Comparison of ENCODE assay signal across 9 cellular contexts in the genomic region with DNA sequence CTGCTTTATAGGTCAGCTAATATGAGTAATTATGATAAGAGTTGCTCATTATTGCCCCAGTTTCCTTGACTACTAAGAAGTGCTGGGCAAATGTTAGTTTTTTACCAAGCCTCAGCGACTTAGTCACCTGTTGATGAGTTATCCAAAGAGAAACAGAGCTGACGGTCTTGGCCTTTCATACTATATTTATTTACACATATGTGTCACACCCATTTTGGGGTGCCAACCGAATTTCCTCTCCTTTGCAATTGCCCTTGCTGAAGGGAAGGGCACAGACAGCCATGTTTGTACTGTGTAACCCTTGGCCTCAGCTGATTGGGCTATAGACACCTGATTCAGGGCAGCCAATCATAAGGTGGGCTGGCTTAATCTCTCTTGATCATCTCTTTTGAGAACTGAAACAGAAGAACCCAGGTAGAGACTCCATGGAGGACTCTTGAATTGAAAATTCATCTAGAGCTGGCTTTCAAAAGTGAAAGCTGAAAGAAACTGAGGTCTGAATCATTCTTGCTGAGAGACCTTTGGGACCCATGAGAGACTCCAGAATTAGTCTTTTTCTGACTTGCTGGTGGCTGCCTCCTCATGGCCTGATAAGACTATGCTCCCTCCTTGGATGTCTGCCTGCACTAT.
DNase-seq lines count a peak whose midpoint lies in the region; ATAC-seq and TF ChIP-seq lines count a peak whose summit lies in the region.
"Had no signal": no experiment of that assay in that cellular context is flagged by ENCODE, and none has a peak within 500 bp of the region (broad histone marks: within the 10 kb centered on the region; RNA-seq: fewer than 3 reads in every experiment).

No MANE protein-coding gene starts in this region.

- H3K9ac ChIP-seq in SK-N-SH = no peak overlapping the region

- H3K4me3 ChIP-seq in SK-N-SH (ENCODE audit: low read depth in 2 of 2, low read length in 1 of 2) = no peak overlapping the region

- H3K4me2 ChIP-seq in SK-N-SH = no peak overlapping the region

- H3K79me2 ChIP-seq in SK-N-SH (ENCODE audit: insufficient read depth) = no peaks in the 10 kb centered on the region

- 47% methylated on average over 3 of the region's 3 CpGs for WGBS in SK-N-SH (ENCODE audit: low lambda C conversion rate)

- H3K9me3 ChIP-seq in SK-N-SH = no peaks in the 10 kb centered on the region

- H4K20me1 ChIP-seq in SK-N-SH (ENCODE audit: insufficient read depth) = no peaks in the 10 kb centered on the region

- H3F3A ChIP-seq in SK-N-SH (replicated peaks; ENCODE audit: insufficient read depth) = no peaks in the 10 kb centered on the region

- POLR2A ChIA-PET in activated CD8-positive, alpha-beta T cell treated with anti-CD3 and anti-CD28 coated beads for 36 hours (lab: Charles Lee) = interaction anchor here (0.6 to 2.0 kb wide), 5 partner anchors 29 to 126 kb away, joined by 3 to 7 read pairs (median 4); a partner anchor contains a TSS
- POLR2A ChIA-PET in activated CD8-positive, alpha-beta T cell treated with anti-CD3 and anti-CD28 coated beads, Interleukin-2, amount 10 ng/mL, durations not matched to agents 7 days and 5 days (lab: Charles Lee) = no interaction called here
- POLR2A ChIA-PET in SK-N-SH (lab: Yijun Ruan, JAX) = no interaction called here

- no peaks in the 10 kb centered on the region for H3K27me3 Mint-ChIP-seq in activated CD8-positive, alpha-beta T cell treated with anti-CD3 and anti-CD28 coated beads for 36 hours
- no peaks in the 10 kb centered on the region for H3K27me3 Mint-ChIP-seq in activated CD8-positive, alpha-beta T cell treated with anti-CD3 and anti-CD28 coated beads, Interleukin-2, amount 10 ng/mL, durations not matched to agents 7 days and 5 days (ENCODE audit: low read depth)
- H3K27me3 Mint-ChIP-seq in activated naive CD4-positive, alpha-beta T cell treated with anti-CD3 and anti-CD28 coated beads for 36 hours (ENCODE audit: low read depth) = no peaks in the 10 kb centered on the region
- H3K27me3 Mint-ChIP-seq: B cell had no signal

- no peaks in the 10 kb centered on the region for H3K9me2 ChIP-seq in SK-N-SH

- CTCF ChIA-PET in activated CD8-positive, alpha-beta T cell treated with anti-CD3 and anti-CD28 coated beads for 36 hours (lab: Charles Lee) = interaction anchor here (0.7 to 1.3 kb wide), 2 partner anchors 126 to 138 kb away, joined by 4 to 5 read pairs; no protein-coding TSS in a partner anchor
- CTCF ChIA-PET in activated CD8-positive, alpha-beta T cell treated with anti-CD3 and anti-CD28 coated beads, Interleukin-2, amount 10 ng/mL, durations not matched to agents 7 days and 5 days (lab: Charles Lee) = interaction anchor here (1.0 kb wide), 1 partner anchor 126 kb away, joined by 3 read pairs; no protein-coding TSS in a partner anchor
- CTCF ChIA-PET in activated naive CD4-positive, alpha-beta T cell treated with anti-CD3 and anti-CD28 coated beads for 36 hours (lab: Charles Lee) = interaction anchor here (0.8 to 1.6 kb wide), 5 partner anchors 23 to 125 kb away, joined by 3 to 6 read pairs (median 3); no protein-coding TSS in a partner anchor
- CTCF ChIA-PET in SK-N-SH (lab: Yijun Ruan, JAX) = no interaction called here

- TF ChIP-seq EP300 in SK-N-SH (IDR thresholded peaks at IDR 0.05; ENCODE audit: borderline replicate concordance in 1 of 2, low read depth in 1 of 2, low read length in 1 of 2) = no peak

- H3K4me3 Mint-ChIP-seq in activated CD8-positive, alpha-beta T cell treated with anti-CD3 and anti-CD28 coated beads for 36 hours = no peak overlapping the region
- H3K4me3 Mint-ChIP-seq in activated CD8-positive, alpha-beta T cell treated with anti-CD3 and anti-CD28 coated beads, Interleukin-2, amount 10 ng/mL, durations not matched to agents 7 days and 5 days = no peak overlapping the region
- no peak overlapping the region for H3K4me3 Mint-ChIP-seq in activated naive CD4-positive, alpha-beta T cell treated with anti-CD3 and anti-CD28 coated beads for 36 hours
- H3K4me3 Mint-ChIP-seq: B cell had no signal

- DNase-seq in activated CD8-positive, alpha-beta T cell treated with anti-CD3 and anti-CD28 coated beads for 36 hours = peak; percentile 53
- no peak for DNase-seq in activated CD8-positive, alpha-beta T cell treated with anti-CD3 and anti-CD28 coated beads, Interleukin-2, amount 10 ng/mL, durations not matched to agents 7 days and 5 days
- DNase-seq in activated naive CD4-positive, alpha-beta T cell treated with anti-CD3 and anti-CD28 coated beads for 36 hours = peak; percentile 55
- DNase-seq in stimulated activated CD8-positive, alpha-beta memory T cell treated with anti-CD3 and anti-CD28 coated beads, Interleukin-4, amount 100 ng/mL, for 48 hours = peak; percentile 38
- DNase-seq in posterior vena cava (ENCODE audit: low spot score) (no peak), left lobe of liver (ENCODE audit: low spot score) (no peak), SK-N-SH (no peak)

- no peaks in the 10 kb centered on the region for H3K36me3 Mint-ChIP-seq in activated CD8-positive, alpha-beta T cell treated with anti-CD3 and anti-CD28 coated beads for 36 hours (ENCODE audit: low read depth)
- H3K36me3 Mint-ChIP-seq in activated CD8-positive, alpha-beta T cell treated with anti-CD3 and anti-CD28 coated beads, Interleukin-2, amount 10 ng/mL, durations not matched to agents 7 days and 5 days (ENCODE audit: low read depth) = peaks cover 2% of the 10 kb centered on the region
- no peaks in the 10 kb centered on the region for H3K36me3 Mint-ChIP-seq in activated naive CD4-positive, alpha-beta T cell treated with anti-CD3 and anti-CD28 coated beads for 36 hours (ENCODE audit: low read depth)

- TF ChIP-seq RAD21 in SK-N-SH (IDR thresholded peaks at IDR 0.05; ENCODE audit: low read length) = no peak

- no peak overlapping the region for H3K27ac ChIP-seq in SK-N-SH (ENCODE audit: low read depth in 2 of 2, low read length in 1 of 2)

- peaks cover 36% of the 10 kb centered on the region for H3K4me1 Mint-ChIP-seq in activated CD8-positive, alpha-beta T cell treated with anti-CD3 and anti-CD28 coated beads for 36 hours (ENCODE audit: low read depth)
- peaks cover 33% of the 10 kb centered on the region for H3K4me1 Mint-ChIP-seq in activated CD8-positive, alpha-beta T cell treated with anti-CD3 and anti-CD28 coated beads, Interleukin-2, amount 10 ng/mL, durations not matched to agents 7 days and 5 days (ENCODE audit: low read depth)
- peaks cover 30% of the 10 kb centered on the region for H3K4me1 Mint-ChIP-seq in activated naive CD4-positive, alpha-beta T cell treated with anti-CD3 and anti-CD28 coated beads for 36 hours (ENCODE audit: low read depth)

- peak overlapping the region; percentile 86 for H3K27ac Mint-ChIP-seq in activated CD8-positive, alpha-beta T cell treated with anti-CD3 and anti-CD28 coated beads for 36 hours
- H3K27ac Mint-ChIP-seq in activated CD8-positive, alpha-beta T cell treated with anti-CD3 and anti-CD28 coated beads, Interleukin-2, amount 10 ng/mL, durations not matched to agents 7 days and 5 days = no peak overlapping the region
- peak overlapping the region; percentile 46 for H3K27ac Mint-ChIP-seq in activated naive CD4-positive, alpha-beta T cell treated with anti-CD3 and anti-CD28 coated beads for 36 hours
- H3K27ac Mint-ChIP-seq: B cell had no signal

- TF ChIP-seq CTCF in activated CD8-positive, alpha-beta T cell treated with anti-CD3 and anti-CD28 coated beads for 36 hours (IDR thresholded peaks at IDR 0.05) = no peak
- no peak for TF ChIP-seq CTCF in SK-N-SH (IDR thresholded peaks at IDR 0.05)

- ATAC-seq in activated CD8-positive, alpha-beta T cell treated with anti-CD3 and anti-CD28 coated beads for 36 hours = peak; percentile 82
- no peak for ATAC-seq in activated CD8-positive, alpha-beta T cell treated with anti-CD3 and anti-CD28 coated beads, Interleukin-2, amount 10 ng/mL, durations not matched to agents 7 days and 5 days
- ATAC-seq in HG03432 (IDR thresholded peaks at IDR 0.05; ENCODE audit: unreplicated experiment) (peak; percentile 43), left lobe of liver (no peak)

- H2AFZ ChIP-seq in SK-N-SH (ENCODE audit: low read depth) = no peak overlapping the region

- H3K9me3 Mint-ChIP-seq in activated CD8-positive, alpha-beta T cell treated with anti-CD3 and anti-CD28 coated beads for 36 hours = no peaks in the 10 kb centered on the region
- no peaks in the 10 kb centered on the region for H3K9me3 Mint-ChIP-seq in activated CD8-positive, alpha-beta T cell treated with anti-CD3 and anti-CD28 coated beads, Interleukin-2, amount 10 ng/mL, durations not matched to agents 7 days and 5 days (ENCODE audit: insufficient read depth)
- no peaks in the 10 kb centered on the region for H3K9me3 Mint-ChIP-seq in activated naive CD4-positive, alpha-beta T cell treated with anti-CD3 and anti-CD28 coated beads for 36 hours

- intact Hi-C loops in activated CD8-positive, alpha-beta T cell treated with anti-CD3 and anti-CD28 coated beads for 36 hours (cut with micrococcal nuclease) = loop anchor here (10.0 kb wide), 1 partner anchor 124 kb away; no protein-coding TSS in a partner anchor
- intact Hi-C loops in activated naive CD4-positive, alpha-beta T cell treated with anti-CD3 and anti-CD28 coated beads for 36 hours (cut with micrococcal nuclease) = loop anchor here (1.0 to 5.0 kb wide), 7 partner anchors 22 to 236 kb away; a partner anchor contains a TSS
- intact Hi-C loops in posterior vena cava (cut with DNase I) = no loop called here

- no peaks in the 10 kb centered on the region for H3K36me3 ChIP-seq in SK-N-SH (replicated peaks in 1 of 2; ENCODE audit: control insufficient read depth in 1 of 2, insufficient read depth in 2 of 2, low read length in 1 of 2)

- H3K27me3 ChIP-seq in SK-N-SH (ENCODE audit: insufficient read depth) = no peaks in the 10 kb centered on the region

- peaks cover 3 to 5% of the 10 kb centered on the region in 2 experiments; a peak in 3 of 4 replicates for H3K4me1 ChIP-seq in SK-N-SH (ENCODE audit: control insufficient read depth in 1 of 2, insufficient read depth in 2 of 2, low read depth in 1 of 2, low read length in 1 of 2)

TF ChIP-seq in SK-N-SH, 30 proteins besides CTCF, POLR2A, EP300 and RAD21 (continues in another document):
- TF ChIP-seq MEF2A (IDR thresholded peaks at IDR 0.05; ENCODE audit: borderline replicate concordance, low read depth) = no peak
- TF ChIP-seq, protein P1, sequence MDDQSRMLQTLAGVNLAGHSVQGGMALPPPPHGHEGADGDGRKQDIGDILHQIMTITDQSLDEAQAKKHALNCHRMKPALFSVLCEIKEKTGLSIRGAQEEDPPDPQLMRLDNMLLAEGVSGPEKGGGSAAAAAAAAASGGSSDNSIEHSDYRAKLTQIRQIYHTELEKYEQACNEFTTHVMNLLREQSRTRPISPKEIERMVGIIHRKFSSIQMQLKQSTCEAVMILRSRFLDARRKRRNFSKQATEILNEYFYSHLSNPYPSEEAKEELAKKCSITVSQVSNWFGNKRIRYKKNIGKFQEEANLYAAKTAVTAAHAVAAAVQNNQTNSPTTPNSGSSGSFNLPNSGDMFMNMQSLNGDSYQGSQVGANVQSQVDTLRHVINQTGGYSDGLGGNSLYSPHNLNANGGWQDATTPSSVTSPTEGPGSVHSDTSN (IDR thresholded peaks at IDR 0.05) = no peak

Comparison
In these comparisons a context has a peak if more than half of its experiments do, and no peak if none do; other contexts are left out.
1. ATAC-seq: peak in activated CD8-positive, alpha-beta T cell treated with anti-CD3 and anti-CD28 coated beads for 36 hours (single experiment) and HG03432 (single experiment); none in activated CD8-positive, alpha-beta T cell treated with anti-CD3 and anti-CD28 coated beads, Interleukin-2, amount 10 ng/mL, durations not matched to agents 7 days and 5 days (single experiment) and left lobe of liver (single experiment).
2. DNase-seq: peak in activated CD8-positive, alpha-beta T cell treated with anti-CD3 and anti-CD28 coated beads for 36 hours (single experiment), activated naive CD4-positive, alpha-beta T cell treated with anti-CD3 and anti-CD28 coated beads for 36 hours (single experiment) and stimulated activated CD8-positive, alpha-beta memory T cell treated with anti-CD3 and anti-CD28 coated beads, Interleukin-4, amount 100 ng/mL, for 48 hours (single experiment); none in activated CD8-positive, alpha-beta T cell treated with anti-CD3 and anti-CD28 coated beads, Interleukin-2, amount 10 ng/mL, durations not matched to agents 7 days and 5 days (single experiment), posterior vena cava (single experiment), left lobe of liver (single experiment) and SK-N-SH (single experiment).
3. intact Hi-C loops: an anchor here in activated CD8-positive, alpha-beta T cell treated with anti-CD3 and anti-CD28 coated beads for 36 hours (10.0 kb wide) and activated naive CD4-positive, alpha-beta T cell treated with anti-CD3 and anti-CD28 coated beads for 36 hours (1.0 to 5.0 kb wide); none called in posterior vena cava.